ENCODE assay signal across 8 cellular contexts in genomic region chr17:15262291-15263205, GRCh38. TPM values are rescaled to one million over a fixed set of nuclear protein-coding genes. Genes with fewer than 3 reads are reported as not detected.
DNase-seq lines count a peak whose midpoint lies in the region; ATAC-seq, FAIRE-seq and TF ChIP-seq lines count a peak whose summit lies in the region.

No MANE protein-coding gene starts in this region.

- peaks cover 37 to 39% of the 10 kb centered on the region in 2 donors for H3K4me1 ChIP-seq in gastrocnemius medialis

- TF ChIP-seq CTCF in BJ (IDR thresholded peaks at IDR 0.05; ENCODE audit: insufficient read depth, low read depth, low read length) (peak; percentile 60), bronchial epithelial cell (IDR thresholded peaks at IDR 0.05; ENCODE audit: insufficient read depth, low read length, severe bottlenecking) (no peak), gastrocnemius medialis (IDR thresholded peaks at IDR 0.05 in 4 of 5, conservative IDR thresholded peaks at IDR 0.05 in 1 of 5) (peak in 3 of 5 experiments; percentile 40 to 43 (median 42))

- H3K9me3 ChIP-seq in iPS-18c (ENCODE audit: control insufficient read depth, insufficient read depth, low read length) (peaks cover 2% of the 10 kb centered on the region), gastrocnemius medialis (no peaks in the 10 kb centered on the region)

- POLR2A ChIA-PET in BJ (lab: Charles Lee): interaction anchor here (0.7 to 1.4 kb wide), 3 partner anchors 115 to 195 kb away, joined by 4 to 6 read pairs (median 5); no protein-coding TSS in a partner anchor

- CTCF ChIA-PET in BJ (lab: Yijun Ruan, JAX): interaction anchor here (0.7 to 3.6 kb wide), 12 partner anchors 10 to 251 kb away, joined by 3 to 43 read pairs (median 6); no protein-coding TSS in a partner anchor

- H3K27me3 ChIP-seq in BJ (ENCODE audit: control insufficient read depth, insufficient read depth, low read length) (peaks cover 7% of the 10 kb centered on the region), bronchial epithelial cell (ENCODE audit: control insufficient read depth, insufficient read depth, low read length) (peaks cover 22% of the 10 kb centered on the region), gastrocnemius medialis (no peaks in the 10 kb centered on the region)

- peak overlapping the region; percentile 94 to 98 (median 96) for H3K27ac ChIP-seq in gastrocnemius medialis

- FAIRE-seq in bronchial epithelial cell (lab: Jason Lieb, UNC): no peak

- intact Hi-C loops in gastrocnemius medialis (cut with DNase I; ENCODE audit: low total_unique reads): loop anchor here (1.0 to 5.0 kb wide), 5 partner anchors 44 to 195 kb away; no protein-coding TSS in a partner anchor

- DNase-seq in BJ (ENCODE audit: low read depth): peak; percentile 76
- peak; percentile 82 for DNase-seq in M059J (ENCODE audit: low read depth)
- peak; percentile 20 for DNase-seq in bronchial epithelial cell (ENCODE audit: low read depth)
- peak; percentile 94 to 95 for DNase-seq in gastrocnemius medialis
- no peak for DNase-seq in NCI-H2227 treated with DMSO at 0.1 percent for 48 hours (lab: John Stamatoyannopoulos, UW)
- DNase-seq in activated effector memory CD4-positive, alpha-beta T cell treated with Interleukin-2 at 50 U/mL for 16 hours: no peak
- no peak for DNase-seq in NCI-H1436 (lab: John Stamatoyannopoulos, UW)

- TF ChIP-seq POLR2A in gastrocnemius medialis (IDR thresholded peaks at IDR 0.05): peak; percentile 95 to 97

- H3K36me3 ChIP-seq in BJ (ENCODE audit: control insufficient read depth, insufficient read depth, low read length) (peaks cover 7% of the 10 kb centered on the region), bronchial epithelial cell (ENCODE audit: control insufficient read depth, insufficient read depth, low read length) (no peaks in the 10 kb centered on the region), gastrocnemius medialis (peaks cover 0 to 16% of the 10 kb centered on the region in 2 donors)

- H3K4me3 ChIP-seq in BJ (ENCODE audit: low read depth, low read length) (peak overlapping the region; percentile 72), bronchial epithelial cell (ENCODE audit: low read depth, low read length) (no peak overlapping the region), iPS-18c (ENCODE audit: insufficient read depth, low read depth, low read length) (peak overlapping the region; percentile 64), gastrocnemius medialis (peak overlapping the region; percentile 78 to 97 (median 85))

- in situ Hi-C loops in gastrocnemius medialis (cut with MboI; ENCODE audit: low sequenced_read_pairs in 4 of 4): loop anchor here in 3 of 4 donors (25.0 kb wide), 1 partner anchor 150 kb away; no protein-coding TSS in a partner anchor

- ATAC-seq in gastrocnemius medialis: peak; percentile 61 to 76

RNA-seq across cellular contexts. Expression of gene PMP22, which starts 2.6 kb away (rescaled TPM):
- polyA plus RNA-seq in BJ (2011; rRNA removed): 122 and 208 TPM in 2 replicates
- polyA minus RNA-seq in BJ (2011; rRNA and poly(A)+ RNA removed): 129 and 191 TPM in 2 replicates
- total RNA-seq in M059J (2014; rRNA removed; shearing (Covaris generic)): 15.3 and 20.0 TPM in 2 replicates
- total RNA-seq in bronchial epithelial cell: 0.13 and 2.6 TPM in 2 replicates
- 100 to 1,000 TPM in 1 of 4 donors, 10 to 100 TPM in 3; 75.5 to 227 (median 83.2) TPM for total RNA-seq in gastrocnemius medialis

Comparison
In these comparisons a context has a peak if more than half of its experiments do, and no peak if none do; other contexts are left out.
1. DNase-seq: peak in BJ (single experiment), M059J (single experiment), bronchial epithelial cell (single experiment) and gastrocnemius medialis (2 of 2); none in NCI-H2227 treated with DMSO at 0.1 percent for 48 hours (single experiment), activated effector memory CD4-positive, alpha-beta T cell treated with Interleukin-2 at 50 U/mL for 16 hours (single experiment) and NCI-H1436 (single experiment).